2 cellular contexts compared by ENCODE assay signal in the genomic region with DNA sequence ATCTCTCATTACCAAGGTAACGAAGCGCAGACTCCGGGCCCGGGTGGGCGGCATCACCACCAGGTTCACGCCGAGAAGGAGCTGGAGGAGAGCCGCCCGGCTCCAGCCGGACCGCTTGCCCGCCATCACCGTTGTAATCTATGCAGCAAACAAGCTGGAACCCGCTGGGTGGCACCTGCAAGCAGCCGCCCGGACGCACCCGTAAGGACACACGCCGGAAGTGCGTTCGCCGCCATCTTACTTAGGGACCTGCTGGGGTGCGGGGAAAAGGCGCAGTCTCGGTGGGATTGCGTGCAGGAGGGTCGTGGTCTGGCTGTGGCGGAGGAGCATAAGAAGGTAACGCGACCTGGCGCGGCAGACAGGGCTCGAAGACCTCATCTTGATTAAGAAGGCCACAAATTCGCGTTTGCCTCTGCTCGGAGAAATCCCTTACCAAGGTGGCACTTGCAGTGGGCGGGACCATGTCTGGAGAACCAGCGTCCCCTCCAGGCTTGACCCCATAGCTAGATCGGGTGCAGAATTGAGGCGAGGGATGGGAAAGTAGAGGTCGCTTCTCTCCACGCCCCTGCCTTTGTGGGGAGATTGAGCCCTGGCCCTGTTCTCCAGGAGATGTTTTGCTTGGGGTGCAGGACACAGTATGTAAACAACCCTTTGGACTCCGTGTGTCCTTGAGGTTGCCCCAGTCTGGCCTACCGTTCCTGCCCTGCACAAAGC.
TF ChIP-seq lines count a peak whose summit lies in the region.

A gene with protein sequence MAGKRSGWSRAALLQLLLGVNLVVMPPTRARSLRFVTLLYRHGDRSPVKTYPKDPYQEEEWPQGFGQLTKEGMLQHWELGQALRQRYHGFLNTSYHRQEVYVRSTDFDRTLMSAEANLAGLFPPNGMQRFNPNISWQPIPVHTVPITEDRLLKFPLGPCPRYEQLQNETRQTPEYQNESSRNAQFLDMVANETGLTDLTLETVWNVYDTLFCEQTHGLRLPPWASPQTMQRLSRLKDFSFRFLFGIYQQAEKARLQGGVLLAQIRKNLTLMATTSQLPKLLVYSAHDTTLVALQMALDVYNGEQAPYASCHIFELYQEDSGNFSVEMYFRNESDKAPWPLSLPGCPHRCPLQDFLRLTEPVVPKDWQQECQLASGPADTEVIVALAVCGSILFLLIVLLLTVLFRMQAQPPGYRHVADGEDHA (minus strand): TSS at position 151 of the 714 bp plus-strand sequence. CDS start 25 bp downstream, at position 126.

TF ChIP-seq in HCT116, 20 proteins besides CTCF, POLR2A, EP300 and RAD21 (continued from another document):
- no peak for TF ChIP-seq JUND (IDR thresholded peaks at IDR 0.05)
- TF ChIP-seq, protein P1, sequence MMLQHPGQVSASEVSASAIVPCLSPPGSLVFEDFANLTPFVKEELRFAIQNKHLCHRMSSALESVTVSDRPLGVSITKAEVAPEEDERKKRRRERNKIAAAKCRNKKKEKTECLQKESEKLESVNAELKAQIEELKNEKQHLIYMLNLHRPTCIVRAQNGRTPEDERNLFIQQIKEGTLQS (IDR thresholded peaks at IDR 0.05), result no peak
- TF ChIP-seq SRF (IDR thresholded peaks at IDR 0.05; ENCODE audit: low read depth), result peak; percentile 46; the same call in 1 of the 2 replicates
- TF ChIP-seq SIN3A (IDR thresholded peaks at IDR 0.05; ENCODE audit: low read depth), result peak; percentile 93
- peak; percentile 74 for TF ChIP-seq EGR1 (IDR thresholded peaks at IDR 0.05; ENCODE audit: low read depth)
- TF ChIP-seq ELF1 (IDR thresholded peaks at IDR 0.05; ENCODE audit: borderline replicate concordance, low read depth), result no peak
- TF ChIP-seq CBX3 (IDR thresholded peaks at IDR 0.05; ENCODE audit: low read depth), result peak; percentile 88
- TF ChIP-seq, protein P2, sequence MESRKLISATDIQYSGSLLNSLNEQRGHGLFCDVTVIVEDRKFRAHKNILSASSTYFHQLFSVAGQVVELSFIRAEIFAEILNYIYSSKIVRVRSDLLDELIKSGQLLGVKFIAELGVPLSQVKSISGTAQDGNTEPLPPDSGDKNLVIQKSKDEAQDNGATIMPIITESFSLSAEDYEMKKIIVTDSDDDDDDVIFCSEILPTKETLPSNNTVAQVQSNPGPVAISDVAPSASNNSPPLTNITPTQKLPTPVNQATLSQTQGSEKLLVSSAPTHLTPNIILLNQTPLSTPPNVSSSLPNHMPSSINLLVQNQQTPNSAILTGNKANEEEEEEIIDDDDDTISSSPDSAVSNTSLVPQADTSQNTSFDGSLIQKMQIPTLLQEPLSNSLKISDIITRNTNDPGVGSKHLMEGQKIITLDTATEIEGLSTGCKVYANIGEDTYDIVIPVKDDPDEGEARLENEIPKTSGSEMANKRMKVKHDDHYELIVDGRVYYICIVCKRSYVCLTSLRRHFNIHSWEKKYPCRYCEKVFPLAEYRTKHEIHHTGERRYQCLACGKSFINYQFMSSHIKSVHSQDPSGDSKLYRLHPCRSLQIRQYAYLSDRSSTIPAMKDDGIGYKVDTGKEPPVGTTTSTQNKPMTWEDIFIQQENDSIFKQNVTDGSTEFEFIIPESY (IDR thresholded peaks at IDR 0.05; ENCODE audit: extremely low read depth, insufficient replicate concordance, low read length), result no peak
- peak; percentile 41 for TF ChIP-seq TCF7L2 (IDR thresholded peaks at IDR 0.05; ENCODE audit: borderline replicate concordance, extremely low read depth, insufficient read depth, insufficient read length)
- peak; percentile 66 for TF ChIP-seq SP1 (IDR thresholded peaks at IDR 0.05; ENCODE audit: low read depth)
- no peak for TF ChIP-seq EZH2phosphoT487 (IDR thresholded peaks at IDR 0.05; ENCODE audit: borderline replicate concordance)
- TF ChIP-seq YY1 (IDR thresholded peaks at IDR 0.05; ENCODE audit: extremely low read depth, insufficient replicate concordance, low read depth, low read length), result peak; percentile 99
- TF ChIP-seq, protein P3, sequence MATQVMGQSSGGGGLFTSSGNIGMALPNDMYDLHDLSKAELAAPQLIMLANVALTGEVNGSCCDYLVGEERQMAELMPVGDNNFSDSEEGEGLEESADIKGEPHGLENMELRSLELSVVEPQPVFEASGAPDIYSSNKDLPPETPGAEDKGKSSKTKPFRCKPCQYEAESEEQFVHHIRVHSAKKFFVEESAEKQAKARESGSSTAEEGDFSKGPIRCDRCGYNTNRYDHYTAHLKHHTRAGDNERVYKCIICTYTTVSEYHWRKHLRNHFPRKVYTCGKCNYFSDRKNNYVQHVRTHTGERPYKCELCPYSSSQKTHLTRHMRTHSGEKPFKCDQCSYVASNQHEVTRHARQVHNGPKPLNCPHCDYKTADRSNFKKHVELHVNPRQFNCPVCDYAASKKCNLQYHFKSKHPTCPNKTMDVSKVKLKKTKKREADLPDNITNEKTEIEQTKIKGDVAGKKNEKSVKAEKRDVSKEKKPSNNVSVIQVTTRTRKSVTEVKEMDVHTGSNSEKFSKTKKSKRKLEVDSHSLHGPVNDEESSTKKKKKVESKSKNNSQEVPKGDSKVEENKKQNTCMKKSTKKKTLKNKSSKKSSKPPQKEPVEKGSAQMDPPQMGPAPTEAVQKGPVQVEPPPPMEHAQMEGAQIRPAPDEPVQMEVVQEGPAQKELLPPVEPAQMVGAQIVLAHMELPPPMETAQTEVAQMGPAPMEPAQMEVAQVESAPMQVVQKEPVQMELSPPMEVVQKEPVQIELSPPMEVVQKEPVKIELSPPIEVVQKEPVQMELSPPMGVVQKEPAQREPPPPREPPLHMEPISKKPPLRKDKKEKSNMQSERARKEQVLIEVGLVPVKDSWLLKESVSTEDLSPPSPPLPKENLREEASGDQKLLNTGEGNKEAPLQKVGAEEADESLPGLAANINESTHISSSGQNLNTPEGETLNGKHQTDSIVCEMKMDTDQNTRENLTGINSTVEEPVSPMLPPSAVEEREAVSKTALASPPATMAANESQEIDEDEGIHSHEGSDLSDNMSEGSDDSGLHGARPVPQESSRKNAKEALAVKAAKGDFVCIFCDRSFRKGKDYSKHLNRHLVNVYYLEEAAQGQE (IDR thresholded peaks at IDR 0.05; ENCODE audit: low read depth), result no peak
- no peak for TF ChIP-seq ZNF274 (IDR thresholded peaks at IDR 0.05; ENCODE audit: low read depth, low read length)
- TF ChIP-seq, protein P4, sequence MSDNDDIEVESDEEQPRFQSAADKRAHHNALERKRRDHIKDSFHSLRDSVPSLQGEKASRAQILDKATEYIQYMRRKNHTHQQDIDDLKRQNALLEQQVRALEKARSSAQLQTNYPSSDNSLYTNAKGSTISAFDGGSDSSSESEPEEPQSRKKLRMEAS (IDR thresholded peaks at IDR 0.05), result peak; percentile 74
TF ChIP-seq in HCT116: peak in this region for 9.

TF ChIP-seq in SK-N-SH treated with all-trans-retinoic acid at 6 μM for 48 hours, 23 proteins besides CTCF, POLR2A, EP300 and RAD21 (continued from another document):
- TF ChIP-seq ZFP30 (CRISPR knock-in tag; IDR thresholded peaks at IDR 0.05) (no peak), RARB (CRISPR knock-in tag; IDR thresholded peaks at IDR 0.05) (no peak), OSR1 (CRISPR knock-in tag; IDR thresholded peaks at IDR 0.05) (no peak), ZNF70 (CRISPR knock-in tag; IDR thresholded peaks at IDR 0.05) (no peak), ESRRG (CRISPR knock-in tag; IDR thresholded peaks at IDR 0.05) (no peak), TCF4 (CRISPR knock-in tag; IDR thresholded peaks at IDR 0.05; ENCODE audit: borderline replicate concordance) (no peak), TOX (CRISPR knock-in tag; IDR thresholded peaks at IDR 0.05; ENCODE audit: borderline replicate concordance) (no peak), ARNTL (CRISPR knock-in tag; IDR thresholded peaks at IDR 0.05; ENCODE audit: borderline replicate concordance, low read depth) (no peak), PPARA (CRISPR knock-in tag; IDR thresholded peaks at IDR 0.05; ENCODE audit: borderline replicate concordance) (no peak; the same call in 1 of the 2 replicates), ZNF8 (CRISPR knock-in tag; IDR thresholded peaks at IDR 0.05) (peak; percentile 41; the same call in 1 of the 2 replicates), ZC3H10 (CRISPR knock-in tag; IDR thresholded peaks at IDR 0.05) (no peak), ZNF565 (CRISPR knock-in tag; conservative IDR thresholded peaks at IDR 0.05; ENCODE audit: low read depth) (no peak), CSDC2 (CRISPR knock-in tag; IDR thresholded peaks at IDR 0.05) (peak; percentile 84), GLIS3 (CRISPR knock-in tag; IDR thresholded peaks at IDR 0.05) (no peak), ISL1 (CRISPR knock-in tag; IDR thresholded peaks at IDR 0.05) (no peak), BACH2 (CRISPR knock-in tag; IDR thresholded peaks at IDR 0.05; ENCODE audit: borderline replicate concordance) (no peak)
- TF ChIP-seq, protein P5, sequence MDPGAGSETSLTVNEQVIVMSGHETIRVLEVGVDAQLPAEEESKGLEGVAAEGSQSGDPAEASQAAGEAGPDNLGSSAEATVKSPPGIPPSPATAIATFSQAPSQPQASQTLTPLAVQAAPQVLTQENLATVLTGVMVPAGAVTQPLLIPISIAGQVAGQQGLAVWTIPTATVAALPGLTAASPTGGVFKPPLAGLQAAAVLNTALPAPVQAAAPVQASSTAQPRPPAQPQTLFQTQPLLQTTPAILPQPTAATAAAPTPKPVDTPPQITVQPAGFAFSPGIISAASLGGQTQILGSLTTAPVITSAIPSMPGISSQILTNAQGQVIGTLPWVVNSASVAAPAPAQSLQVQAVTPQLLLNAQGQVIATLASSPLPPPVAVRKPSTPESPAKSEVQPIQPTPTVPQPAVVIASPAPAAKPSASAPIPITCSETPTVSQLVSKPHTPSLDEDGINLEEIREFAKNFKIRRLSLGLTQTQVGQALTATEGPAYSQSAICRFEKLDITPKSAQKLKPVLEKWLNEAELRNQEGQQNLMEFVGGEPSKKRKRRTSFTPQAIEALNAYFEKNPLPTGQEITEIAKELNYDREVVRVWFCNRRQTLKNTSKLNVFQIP (CRISPR knock-in tag; IDR thresholded peaks at IDR 0.05; ENCODE audit: borderline replicate concordance, low read depth), result peak; percentile 91; the same call in 1 of the 2 replicates
- TF ChIP-seq, protein P6, sequence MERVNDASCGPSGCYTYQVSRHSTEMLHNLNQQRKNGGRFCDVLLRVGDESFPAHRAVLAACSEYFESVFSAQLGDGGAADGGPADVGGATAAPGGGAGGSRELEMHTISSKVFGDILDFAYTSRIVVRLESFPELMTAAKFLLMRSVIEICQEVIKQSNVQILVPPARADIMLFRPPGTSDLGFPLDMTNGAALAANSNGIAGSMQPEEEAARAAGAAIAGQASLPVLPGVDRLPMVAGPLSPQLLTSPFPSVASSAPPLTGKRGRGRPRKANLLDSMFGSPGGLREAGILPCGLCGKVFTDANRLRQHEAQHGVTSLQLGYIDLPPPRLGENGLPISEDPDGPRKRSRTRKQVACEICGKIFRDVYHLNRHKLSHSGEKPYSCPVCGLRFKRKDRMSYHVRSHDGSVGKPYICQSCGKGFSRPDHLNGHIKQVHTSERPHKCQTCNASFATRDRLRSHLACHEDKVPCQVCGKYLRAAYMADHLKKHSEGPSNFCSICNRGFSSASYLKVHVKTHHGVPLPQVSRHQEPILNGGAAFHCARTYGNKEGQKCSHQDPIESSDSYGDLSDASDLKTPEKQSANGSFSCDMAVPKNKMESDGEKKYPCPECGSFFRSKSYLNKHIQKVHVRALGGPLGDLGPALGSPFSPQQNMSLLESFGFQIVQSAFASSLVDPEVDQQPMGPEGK (CRISPR knock-in tag; IDR thresholded peaks at IDR 0.05; ENCODE audit: borderline replicate concordance), result no peak
- TF ChIP-seq, protein P7, sequence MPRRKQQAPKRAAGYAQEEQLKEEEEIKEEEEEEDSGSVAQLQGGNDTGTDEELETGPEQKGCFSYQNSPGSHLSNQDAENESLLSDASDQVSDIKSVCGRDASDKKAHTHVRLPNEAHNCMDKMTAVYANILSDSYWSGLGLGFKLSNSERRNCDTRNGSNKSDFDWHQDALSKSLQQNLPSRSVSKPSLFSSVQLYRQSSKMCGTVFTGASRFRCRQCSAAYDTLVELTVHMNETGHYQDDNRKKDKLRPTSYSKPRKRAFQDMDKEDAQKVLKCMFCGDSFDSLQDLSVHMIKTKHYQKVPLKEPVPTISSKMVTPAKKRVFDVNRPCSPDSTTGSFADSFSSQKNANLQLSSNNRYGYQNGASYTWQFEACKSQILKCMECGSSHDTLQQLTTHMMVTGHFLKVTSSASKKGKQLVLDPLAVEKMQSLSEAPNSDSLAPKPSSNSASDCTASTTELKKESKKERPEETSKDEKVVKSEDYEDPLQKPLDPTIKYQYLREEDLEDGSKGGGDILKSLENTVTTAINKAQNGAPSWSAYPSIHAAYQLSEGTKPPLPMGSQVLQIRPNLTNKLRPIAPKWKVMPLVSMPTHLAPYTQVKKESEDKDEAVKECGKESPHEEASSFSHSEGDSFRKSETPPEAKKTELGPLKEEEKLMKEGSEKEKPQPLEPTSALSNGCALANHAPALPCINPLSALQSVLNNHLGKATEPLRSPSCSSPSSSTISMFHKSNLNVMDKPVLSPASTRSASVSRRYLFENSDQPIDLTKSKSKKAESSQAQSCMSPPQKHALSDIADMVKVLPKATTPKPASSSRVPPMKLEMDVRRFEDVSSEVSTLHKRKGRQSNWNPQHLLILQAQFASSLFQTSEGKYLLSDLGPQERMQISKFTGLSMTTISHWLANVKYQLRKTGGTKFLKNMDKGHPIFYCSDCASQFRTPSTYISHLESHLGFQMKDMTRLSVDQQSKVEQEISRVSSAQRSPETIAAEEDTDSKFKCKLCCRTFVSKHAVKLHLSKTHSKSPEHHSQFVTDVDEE (CRISPR knock-in tag; IDR thresholded peaks at IDR 0.05), result peak; percentile 85; the same call in 1 of the 2 replicates
- TF ChIP-seq, protein P8, sequence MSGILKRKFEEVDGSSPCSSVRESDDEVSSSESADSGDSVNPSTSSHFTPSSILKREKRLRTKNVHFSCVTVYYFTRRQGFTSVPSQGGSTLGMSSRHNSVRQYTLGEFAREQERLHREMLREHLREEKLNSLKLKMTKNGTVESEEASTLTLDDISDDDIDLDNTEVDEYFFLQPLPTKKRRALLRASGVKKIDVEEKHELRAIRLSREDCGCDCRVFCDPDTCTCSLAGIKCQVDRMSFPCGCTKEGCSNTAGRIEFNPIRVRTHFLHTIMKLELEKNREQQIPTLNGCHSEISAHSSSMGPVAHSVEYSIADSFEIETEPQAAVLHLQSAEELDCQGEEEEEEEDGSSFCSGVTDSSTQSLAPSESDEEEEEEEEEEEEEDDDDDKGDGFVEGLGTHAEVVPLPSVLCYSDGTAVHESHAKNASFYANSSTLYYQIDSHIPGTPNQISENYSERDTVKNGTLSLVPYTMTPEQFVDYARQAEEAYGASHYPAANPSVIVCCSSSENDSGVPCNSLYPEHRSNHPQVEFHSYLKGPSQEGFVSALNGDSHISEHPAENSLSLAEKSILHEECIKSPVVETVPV (CRISPR knock-in tag; IDR thresholded peaks at IDR 0.05), result no peak
- TF ChIP-seq, protein P9, sequence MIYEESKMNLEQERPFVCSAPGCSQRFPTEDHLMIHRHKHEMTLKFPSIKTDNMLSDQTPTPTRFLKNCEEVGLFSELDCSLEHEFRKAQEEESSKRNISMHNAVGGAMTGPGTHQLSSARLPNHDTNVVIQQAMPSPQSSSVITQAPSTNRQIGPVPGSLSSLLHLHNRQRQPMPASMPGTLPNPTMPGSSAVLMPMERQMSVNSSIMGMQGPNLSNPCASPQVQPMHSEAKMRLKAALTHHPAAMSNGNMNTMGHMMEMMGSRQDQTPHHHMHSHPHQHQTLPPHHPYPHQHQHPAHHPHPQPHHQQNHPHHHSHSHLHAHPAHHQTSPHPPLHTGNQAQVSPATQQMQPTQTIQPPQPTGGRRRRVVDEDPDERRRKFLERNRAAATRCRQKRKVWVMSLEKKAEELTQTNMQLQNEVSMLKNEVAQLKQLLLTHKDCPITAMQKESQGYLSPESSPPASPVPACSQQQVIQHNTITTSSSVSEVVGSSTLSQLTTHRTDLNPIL (CRISPR knock-in tag; IDR thresholded peaks at IDR 0.05; ENCODE audit: low read depth), result no peak
